Comparison of ENCODE assay signal across 11 cellular contexts in the genomic region with DNA sequence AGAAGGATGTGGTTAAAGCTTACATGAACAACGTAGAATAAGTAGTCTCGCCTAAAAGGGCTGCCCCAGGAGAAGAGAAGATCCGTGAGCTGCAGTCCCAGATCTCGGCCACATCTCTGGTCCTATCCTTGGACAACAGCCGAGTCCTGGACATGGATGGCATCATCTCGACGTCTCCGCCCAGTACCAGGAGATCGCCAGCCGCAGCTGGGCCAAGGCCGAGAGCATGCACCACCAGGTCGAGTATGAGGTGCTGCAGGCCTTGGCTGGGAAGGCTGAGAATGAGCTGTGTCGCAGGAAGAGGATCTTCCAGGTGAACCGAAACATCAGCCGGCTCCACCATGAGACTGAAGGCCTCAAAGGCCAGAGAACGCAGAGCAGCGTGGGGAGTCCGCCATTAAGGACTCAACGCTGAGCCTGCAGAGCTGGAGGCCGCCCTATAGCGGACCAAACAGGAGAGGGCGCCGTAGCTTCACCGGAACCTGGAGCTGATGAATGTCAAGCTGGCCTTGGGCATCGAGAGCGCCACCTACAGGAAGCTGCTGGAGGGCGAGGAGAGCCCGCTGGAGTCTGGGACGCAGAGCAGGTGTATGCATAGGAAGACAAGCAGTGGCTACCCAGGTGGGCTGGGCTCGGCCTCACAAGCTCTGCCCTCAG. TPM values are rescaled to one million over a fixed set of nuclear protein-coding genes. Genes with fewer than 3 reads are reported as not detected.
DNase-seq lines count a peak whose midpoint lies in the region; ATAC-seq and TF ChIP-seq lines count a peak whose summit lies in the region.
"Had no signal": no experiment of that assay in that cellular context is flagged by ENCODE, and none has a peak within 500 bp of the region (broad histone marks: within the 10 kb centered on the region; RNA-seq: fewer than 3 reads in every experiment).

No MANE protein-coding gene starts in this region.

- peaks cover 9% of the 10 kb centered on the region for H3K27me3 ChIP-seq in osteoblast (ENCODE audit: insufficient read depth, low read length)

- no peak overlapping the region for H3K4me2 ChIP-seq in osteoblast (ENCODE audit: insufficient read depth, low read length)

- peak; percentile 62 for TF ChIP-seq CTCF in osteoblast (IDR thresholded peaks at IDR 0.05; ENCODE audit: extremely low read depth, low read depth, low read length)

- no peak for ATAC-seq in GM19023 (IDR thresholded peaks at IDR 0.05; ENCODE audit: unreplicated experiment)

- H3K4me3 ChIP-seq in osteoblast (ENCODE audit: insufficient read depth, low read length), result no peak overlapping the region
- H3K4me3 ChIP-seq: HAP-1, lung had no signal

- no peaks in the 10 kb centered on the region for H3K79me2 ChIP-seq in osteoblast (ENCODE audit: insufficient read depth, low read length)

- no peaks in the 10 kb centered on the region for H3K4me1 ChIP-seq in osteoblast (ENCODE audit: insufficient read depth, low read length)

- H3K36me3 ChIP-seq in osteoblast (ENCODE audit: insufficient read depth, low read length), result no peaks in the 10 kb centered on the region
- H3K36me3 ChIP-seq: HAP-1 had no signal

- H3K27ac ChIP-seq in osteoblast (ENCODE audit: low read depth, low read length), result no peak overlapping the region

- no peaks in the 10 kb centered on the region for H4K20me1 ChIP-seq in osteoblast (ENCODE audit: insufficient read depth, low read length)

- H2AFZ ChIP-seq in osteoblast (ENCODE audit: low read length), result no peak overlapping the region

- DNase-seq in ELF-1 (ENCODE audit: low read depth, low spot score) (peak; percentile 89), NAMALWA (ENCODE audit: low spot score) (peak; percentile 52), amniotic epithelial cell (ENCODE audit: low read depth) (peak; percentile 8), osteoblast (ENCODE audit: insufficient read length, low spot score, missing footprints) (no peak), DMS79 treated with DMSO at 0.1 percent for 48 hours (lab: John Stamatoyannopoulos, UW) (no peak), NCI-H1436 (lab: John Stamatoyannopoulos, UW) (no peak), amygdala (lab: John Stamatoyannopoulos, UW) (no peak)

- H3K9me3 ChIP-seq in osteoblast (ENCODE audit: low read depth, low read length), result no peaks in the 10 kb centered on the region
- H3K9me3 ChIP-seq: HAP-1 had no signal

RNA-seq across cellular contexts. Expression of gene LIPK, which starts 22.2 kb away (rescaled TPM):
- total RNA-seq in osteoblast, result not detected in 2 replicates
- total RNA-seq: lung, temporal lobe had no signal

RNA-seq across cellular contexts. Expression of gene LIPN, which starts 31.6 kb away (rescaled TPM):
- not detected in 2 replicates for total RNA-seq in osteoblast

Comparison
In these comparisons a context has a peak if more than half of its experiments do, and no peak if none do; other contexts are left out.
1. DNase-seq: peak in ELF-1 (single experiment), NAMALWA (single experiment) and amniotic epithelial cell (single experiment); none in osteoblast (single experiment), DMS79 treated with DMSO at 0.1 percent for 48 hours (single experiment), NCI-H1436 (single experiment) and amygdala (0 of 56).